Comparison of ENCODE assay signal across 24 cellular contexts in genomic region chr20:13613917-13614316, GRCh38. TPM values are rescaled to one million over a fixed set of nuclear protein-coding genes. Genes with fewer than 3 reads are reported as not detected.
DNase-seq lines count a peak whose midpoint lies in the region; ATAC-seq, FAIRE-seq and TF ChIP-seq lines count a peak whose summit lies in the region.
"Had no signal": no experiment of that assay in that cellular context is flagged by ENCODE, and none has a peak within 500 bp of the region (broad histone marks: within the 10 kb centered on the region; RNA-seq: fewer than 3 reads in every experiment).

No MANE protein-coding gene starts in this region.

- H3K9ac ChIP-seq in astrocyte (ENCODE audit: low read length), result no peak overlapping the region

- H4K20me1 ChIP-seq in astrocyte (ENCODE audit: insufficient read depth, low read length), result no peaks in the 10 kb centered on the region

- H3K9me3 ChIP-seq in astrocyte (ENCODE audit: insufficient read depth, low read depth, low read length), result no peaks in the 10 kb centered on the region
- H3K9me3 ChIP-seq in CD4-positive, alpha-beta T cell (ENCODE audit: control insufficient read depth, low read length), result no peaks in the 10 kb centered on the region
- H3K9me3 ChIP-seq: Peyer's patch had no signal

- H3K79me2 ChIP-seq in astrocyte (ENCODE audit: insufficient read depth, low read length), result no peaks in the 10 kb centered on the region

- no peak overlapping the region for H3K27ac Mint-ChIP-seq in astrocyte (ENCODE audit: unreplicated experiment)
- no peak overlapping the region for H3K27ac Mint-ChIP-seq in CD4-positive, alpha-beta T cell
- H3K27ac Mint-ChIP-seq in CD14-positive monocyte, result no peak overlapping the region
- H3K27ac Mint-ChIP-seq in activated CD4-positive, alpha-beta T cell treated with anti-CD3 and anti-CD28 coated beads, Interleukin-2, amount 10 ng/mL, durations not matched to agents 24 days and 14 days, result no peak overlapping the region
- H3K27ac Mint-ChIP-seq: B cell; CD8-positive, alpha-beta T cell had no signal

- H3K36me3 Mint-ChIP-seq in astrocyte (ENCODE audit: low read depth, unreplicated experiment) (peaks cover 2% of the 10 kb centered on the region), CD14-positive monocyte (peaks cover 15 to 30% of the 10 kb centered on the region in 2 donors)
- peaks cover 48% of the 10 kb centered on the region for H3K36me3 Mint-ChIP-seq in CD4-positive, alpha-beta T cell (ENCODE audit: low read depth)
- peaks cover 9% of the 10 kb centered on the region for H3K36me3 Mint-ChIP-seq in activated CD4-positive, alpha-beta T cell treated with anti-CD3 and anti-CD28 coated beads, Interleukin-2, amount 10 ng/mL, durations not matched to agents 24 days and 14 days (ENCODE audit: low read depth)

- peaks cover 19% of the 10 kb centered on the region for H3K4me1 Mint-ChIP-seq in astrocyte (ENCODE audit: low read depth, unreplicated experiment)
- no peaks in the 10 kb centered on the region for H3K4me1 Mint-ChIP-seq in CD4-positive, alpha-beta T cell (ENCODE audit: low read depth)
- no peaks in the 10 kb centered on the region for H3K4me1 Mint-ChIP-seq in CD14-positive monocyte
- H3K4me1 Mint-ChIP-seq in activated CD4-positive, alpha-beta T cell treated with anti-CD3 and anti-CD28 coated beads, Interleukin-2, amount 10 ng/mL, durations not matched to agents 24 days and 14 days, result no peaks in the 10 kb centered on the region
- H3K4me1 Mint-ChIP-seq: B cell had no signal

- no peaks in the 10 kb centered on the region for H3K4me1 ChIP-seq in astrocyte (ENCODE audit: insufficient read depth, low read length)
- H3K4me1 ChIP-seq: Peyer's patch had no signal

- no peaks in the 10 kb centered on the region for H3K36me3 ChIP-seq in astrocyte (ENCODE audit: insufficient read depth, low read length)
- H3K36me3 ChIP-seq: Peyer's patch had no signal

- no peak overlapping the region for H3K27ac ChIP-seq in astrocyte (ENCODE audit: low read depth, low read length)
- no peak overlapping the region for H3K27ac ChIP-seq in CD4-positive, alpha-beta T cell (ENCODE audit: low read depth, low read length)
- H3K27ac ChIP-seq: Peyer's patch had no signal

- POLR2A ChIA-PET in CD4-positive, alpha-beta T cell (lab: Charles Lee), result no interaction called here

- CTCF ChIA-PET in CD4-positive, alpha-beta T cell (lab: Charles Lee), result interaction anchor here (0.7 kb wide), 1 partner anchor 603 kb away, joined by 4 read pairs; no protein-coding TSS in a partner anchor

- TF ChIP-seq CTCF in astrocyte (IDR thresholded peaks at IDR 0.05; ENCODE audit: insufficient read depth, low read depth, low read length), result no peak
- no peak for TF ChIP-seq CTCF in fibroblast of pulmonary artery (IDR thresholded peaks at IDR 0.05; ENCODE audit: low read length, missing control alignments)
- TF ChIP-seq CTCF in omental fat pad (IDR thresholded peaks at IDR 0.05), result no peak
- TF ChIP-seq CTCF in CD4-positive, alpha-beta T cell (IDR thresholded peaks at IDR 0.05), result no peak
- no peak for TF ChIP-seq CTCF in CD14-positive monocyte (IDR thresholded peaks at IDR 0.05)

- no peak overlapping the region for H3K4me2 ChIP-seq in astrocyte (ENCODE audit: low read length)

- no peaks in the 10 kb centered on the region for H3K27me3 Mint-ChIP-seq in astrocyte (ENCODE audit: low read depth, unreplicated experiment)
- no peaks in the 10 kb centered on the region for H3K27me3 Mint-ChIP-seq in CD4-positive, alpha-beta T cell
- no peaks in the 10 kb centered on the region for H3K27me3 Mint-ChIP-seq in CD14-positive monocyte (ENCODE audit: low read depth in 3 of 3)
- H3K27me3 Mint-ChIP-seq in activated CD4-positive, alpha-beta T cell treated with anti-CD3 and anti-CD28 coated beads, Interleukin-2, amount 10 ng/mL, durations not matched to agents 24 days and 14 days, result no peaks in the 10 kb centered on the region
- H3K27me3 Mint-ChIP-seq: B cell had no signal

- DNase-seq in GM03348 (ENCODE audit: low spot score) (peak; percentile 25), astrocyte (ENCODE audit: low read depth) (peak; percentile 62), fibroblast of pulmonary artery (ENCODE audit: low read depth) (peak; percentile 60), omental fat pad (ENCODE audit: low spot score) (no peak), CD14-positive monocyte (ENCODE audit: low spot score) (no peak), NCI-H446 treated with DMSO at 0.1 percent for 48 hours (lab: John Stamatoyannopoulos, UW) (no peak)
- no peak for DNase-seq in CD4-positive, alpha-beta T cell
- no peak for DNase-seq in activated CD4-positive, alpha-beta T cell treated with anti-CD3 and anti-CD28 coated beads, Interleukin-2, amount 10 ng/mL, durations not matched to agents 24 days and 14 days
- DNase-seq: CD8-positive, alpha-beta T cell; DMS79; GOT3; Karpas-422; MM.1S; NCI-H1105; NCI-H1694 treated with DMSO at 0.1 percent for 48 hours; NCI-H2107; NCI-H524 treated with DMSO at 0.1 percent for 48 hours; Peyer's patch had no signal

- peak; percentile 76 for ATAC-seq in omental fat pad (ENCODE audit: low FRiP score)
- ATAC-seq in CD4-positive, alpha-beta T cell (ENCODE audit: poor library complexity), result no peak
- ATAC-seq: CD8-positive, alpha-beta T cell; GM12878; Right ventricle myocardium inferior had no signal

- no peaks in the 10 kb centered on the region for H3K27me3 ChIP-seq in astrocyte (ENCODE audit: insufficient read depth, low read length)
- no peaks in the 10 kb centered on the region for H3K27me3 ChIP-seq in CD4-positive, alpha-beta T cell (ENCODE audit: control insufficient read depth, insufficient read depth, low read length)
- H3K27me3 ChIP-seq: Peyer's patch had no signal

- no peak overlapping the region for H3K4me3 ChIP-seq in astrocyte (ENCODE audit: insufficient read depth, low read depth, low read length)
- H3K4me3 ChIP-seq in fibroblast of pulmonary artery (replicated peaks; ENCODE audit: low read depth, low read length), result no peak overlapping the region
- H3K4me3 ChIP-seq: GM12878, Peyer's patch had no signal

- intact Hi-C loops in CD4-positive, alpha-beta T cell (cut with DNase I, micrococcal nuclease), result no loop called here
- intact Hi-C loops in CD14-positive monocyte (cut with micrococcal nuclease), result no loop called here
- intact Hi-C loops in activated CD4-positive, alpha-beta T cell treated with anti-CD3 and anti-CD28 coated beads, Interleukin-2, amount 10 ng/mL, durations not matched to agents 24 days and 14 days (cut with micrococcal nuclease), result no loop called here

- no peak overlapping the region for H3K4me3 Mint-ChIP-seq in astrocyte (ENCODE audit: unreplicated experiment)
- no peak overlapping the region for H3K4me3 Mint-ChIP-seq in CD4-positive, alpha-beta T cell
- no peak overlapping the region for H3K4me3 Mint-ChIP-seq in CD14-positive monocyte
- H3K4me3 Mint-ChIP-seq in activated CD4-positive, alpha-beta T cell treated with anti-CD3 and anti-CD28 coated beads, Interleukin-2, amount 10 ng/mL, durations not matched to agents 24 days and 14 days, result no peak overlapping the region
- H3K4me3 Mint-ChIP-seq: B cell; CD8-positive, alpha-beta T cell had no signal

- H3K9me3 Mint-ChIP-seq in astrocyte (ENCODE audit: unreplicated experiment), result no peaks in the 10 kb centered on the region
- no peaks in the 10 kb centered on the region for H3K9me3 Mint-ChIP-seq in CD4-positive, alpha-beta T cell
- H3K9me3 Mint-ChIP-seq in CD14-positive monocyte, result no peaks in the 10 kb centered on the region
- no peaks in the 10 kb centered on the region for H3K9me3 Mint-ChIP-seq in activated CD4-positive, alpha-beta T cell treated with anti-CD3 and anti-CD28 coated beads, Interleukin-2, amount 10 ng/mL, durations not matched to agents 24 days and 14 days
- H3K9me3 Mint-ChIP-seq: CD8-positive, alpha-beta T cell had no signal

- H2AFZ ChIP-seq in astrocyte (ENCODE audit: low read depth, low read length), result no peak overlapping the region

- FAIRE-seq in astrocyte (lab: Jason Lieb, UNC), result no peak
- FAIRE-seq: D721Med, G401.6, GM12878, GM18507 had no signal

RNA-seq across cellular contexts. Expression of gene TASP1, which starts 24.8 kb away (rescaled TPM):
- total RNA-seq in astrocyte (10.3 and 10.8 TPM in 2 replicates), omental fat pad (10 to 100 TPM in 3 of 4 donors, 1 to 10 TPM in 1; 8.0 to 12.8 (median 11.1) TPM)
- total RNA-seq in CD4-positive, alpha-beta T cell, result 10 to 100 TPM; 10.7 to 11.3 TPM
- 1 to 10 TPM; 2.3 to 2.6 TPM for polyA plus RNA-seq in CD14-positive monocyte
- total RNA-seq in activated CD4-positive, alpha-beta T cell treated with anti-CD3 and anti-CD28 coated beads, Interleukin-2, amount 10 ng/mL, durations not matched to agents 24 days and 14 days, result 14.6 and 14.9 TPM in 2 replicates

Comparison
In these comparisons a context has a peak if more than half of its experiments do, and no peak if none do; other contexts are left out.
1. DNase-seq: peak in GM03348 (single experiment), astrocyte (single experiment) and fibroblast of pulmonary artery (single experiment); none in omental fat pad (single experiment), CD4-positive, alpha-beta T cell (0 of 10), CD14-positive monocyte (single experiment), NCI-H446 treated with DMSO at 0.1 percent for 48 hours (single experiment) and activated CD4-positive, alpha-beta T cell treated with anti-CD3 and anti-CD28 coated beads, Interleukin-2, amount 10 ng/mL, durations not matched to agents 24 days and 14 days (single experiment).